Comparison of ENCODE assay signal across 12 cellular contexts in genomic region chr14:90288646-90289355, GRCh38.
A peak's percentile ranks its signal among the peaks of the same experiment; 100 is the strongest.
DNase-seq lines count a peak whose midpoint lies in the region; ATAC-seq lines count a peak whose summit lies in the region.
"Had no signal": no experiment of that assay in that cellular context is flagged by ENCODE, and none has a peak within 500 bp of the region (broad histone marks: within the 10 kb centered on the region; RNA-seq: fewer than 3 reads in every experiment).

No MANE protein-coding gene starts in this region.

- peak overlapping the region; percentile 27 for H3K27ac ChIP-seq in substantia nigra (ENCODE audit: low read depth, low read length, poor library complexity, severe bottlenecking)
- no peak overlapping the region for H3K27ac ChIP-seq in effector memory CD4-positive, alpha-beta T cell (ENCODE audit: insufficient read depth, low read length, poor library complexity, severe bottlenecking)
- H3K27ac ChIP-seq: A549, KMS-11 had no signal

- DNase-seq in NCI-H2107 treated with DMSO at 0.1 percent for 48 hours (lab: John Stamatoyannopoulos, UW; ENCODE audit: unreplicated experiment) (peak; percentile 42), NCI-H2107 (lab: John Stamatoyannopoulos, UW) (no peak), substantia nigra (lab: John Stamatoyannopoulos, UW) (peak in 3 of 49 donors; percentile 16 to 21 (median 18)), epidermal melanocyte (ENCODE audit: insufficient read length, low spot score) (no peak)
- DNase-seq in central memory CD8-positive, alpha-beta T cell (ENCODE audit: low spot score in 2 of 2) = peak in 1 of 2 donors; percentile 11
- DNase-seq in stimulated activated CD4-positive, alpha-beta T cell treated with anti-CD3 and anti-CD28 coated beads, Interleukin-2, amount 100 ng/mL, for 24 hours = no peak
- no peak for DNase-seq in effector memory CD4-positive, alpha-beta T cell
- DNase-seq: activated naive CD8-positive, alpha-beta T cell treated with anti-CD3 and anti-CD28 coated beads, Interleukin-2, amount 10 ng/mL, durations not matched to agents 7 days and 5 days had no signal

- H3K4me3 Mint-ChIP-seq in central memory CD8-positive, alpha-beta T cell = no peak overlapping the region
- H3K4me3 Mint-ChIP-seq: activated naive CD8-positive, alpha-beta T cell treated with anti-CD3 and anti-CD28 coated beads, Interleukin-2, amount 10 ng/mL, durations not matched to agents 7 days and 5 days; T-helper 1 cell treated with Interleukin-12 subunit alpha and Interleukin-12 subunit beta and Interleukin-4 antibody, amounts not matched to agents 30 μg/mL and 1 μg/mL, for 36 hours had no signal

- H3K27me3 Mint-ChIP-seq in central memory CD8-positive, alpha-beta T cell = no peaks in the 10 kb centered on the region
- H3K27me3 Mint-ChIP-seq: activated naive CD8-positive, alpha-beta T cell treated with anti-CD3 and anti-CD28 coated beads, Interleukin-2, amount 10 ng/mL, durations not matched to agents 7 days and 5 days had no signal

- no peaks in the 10 kb centered on the region for H3K27me3 ChIP-seq in effector memory CD4-positive, alpha-beta T cell (replicated peaks; ENCODE audit: control insufficient read depth, insufficient read depth, low read length, poor library complexity, severe bottlenecking)

- H3K4me1 Mint-ChIP-seq in central memory CD8-positive, alpha-beta T cell = peaks cover 5% of the 10 kb centered on the region
- H3K4me1 Mint-ChIP-seq: activated naive CD8-positive, alpha-beta T cell treated with anti-CD3 and anti-CD28 coated beads, Interleukin-2, amount 10 ng/mL, durations not matched to agents 7 days and 5 days had no signal

- H3K36me3 ChIP-seq in effector memory CD4-positive, alpha-beta T cell (ENCODE audit: control insufficient read depth, insufficient read depth, low read length) = peaks cover 32% of the 10 kb centered on the region

- H3K9me3 ChIP-seq in effector memory CD4-positive, alpha-beta T cell (ENCODE audit: control insufficient read depth, low read length) = no peaks in the 10 kb centered on the region
- H3K9me3 ChIP-seq: A549 had no signal

- ATAC-seq in HG03097 (IDR thresholded peaks at IDR 0.05; ENCODE audit: low FRiP score, unreplicated experiment) = peak; percentile 91
- ATAC-seq in central memory CD8-positive, alpha-beta T cell (replicated peaks; ENCODE audit: extremely low read depth, poor library complexity, severe bottlenecking) = peak; percentile 93

- no peak overlapping the region for H3K27ac Mint-ChIP-seq in central memory CD8-positive, alpha-beta T cell (ENCODE audit: low read depth)
- H3K27ac Mint-ChIP-seq: activated naive CD8-positive, alpha-beta T cell treated with anti-CD3 and anti-CD28 coated beads, Interleukin-2, amount 10 ng/mL, durations not matched to agents 7 days and 5 days; T-helper 1 cell treated with Interleukin-12 subunit alpha and Interleukin-12 subunit beta and Interleukin-4 antibody, amounts not matched to agents 30 μg/mL and 1 μg/mL, for 36 hours had no signal

- H3K4me3 ChIP-seq in effector memory CD4-positive, alpha-beta T cell (ENCODE audit: insufficient read depth, low read depth, low read length, poor library complexity, severe bottlenecking) = no peak overlapping the region
- H3K4me3 ChIP-seq: A549 had no signal

- H3K4me1 ChIP-seq in effector memory CD4-positive, alpha-beta T cell (ENCODE audit: control insufficient read depth, insufficient read depth, low read length, poor library complexity, severe bottlenecking) = no peaks in the 10 kb centered on the region
- H3K4me1 ChIP-seq: A549 had no signal

- H3K36me3 Mint-ChIP-seq in central memory CD8-positive, alpha-beta T cell (ENCODE audit: insufficient read depth) = peaks cover 33% of the 10 kb centered on the region

- H3K9me3 Mint-ChIP-seq in central memory CD8-positive, alpha-beta T cell = no peaks in the 10 kb centered on the region
- H3K9me3 Mint-ChIP-seq: activated naive CD8-positive, alpha-beta T cell treated with anti-CD3 and anti-CD28 coated beads, Interleukin-2, amount 10 ng/mL, durations not matched to agents 7 days and 5 days; T-helper 1 cell treated with Interleukin-12 subunit alpha and Interleukin-12 subunit beta and Interleukin-4 antibody, amounts not matched to agents 30 μg/mL and 1 μg/mL, for 36 hours had no signal
